ENCODE assay signal across 12 cellular contexts in the genomic region with DNA sequence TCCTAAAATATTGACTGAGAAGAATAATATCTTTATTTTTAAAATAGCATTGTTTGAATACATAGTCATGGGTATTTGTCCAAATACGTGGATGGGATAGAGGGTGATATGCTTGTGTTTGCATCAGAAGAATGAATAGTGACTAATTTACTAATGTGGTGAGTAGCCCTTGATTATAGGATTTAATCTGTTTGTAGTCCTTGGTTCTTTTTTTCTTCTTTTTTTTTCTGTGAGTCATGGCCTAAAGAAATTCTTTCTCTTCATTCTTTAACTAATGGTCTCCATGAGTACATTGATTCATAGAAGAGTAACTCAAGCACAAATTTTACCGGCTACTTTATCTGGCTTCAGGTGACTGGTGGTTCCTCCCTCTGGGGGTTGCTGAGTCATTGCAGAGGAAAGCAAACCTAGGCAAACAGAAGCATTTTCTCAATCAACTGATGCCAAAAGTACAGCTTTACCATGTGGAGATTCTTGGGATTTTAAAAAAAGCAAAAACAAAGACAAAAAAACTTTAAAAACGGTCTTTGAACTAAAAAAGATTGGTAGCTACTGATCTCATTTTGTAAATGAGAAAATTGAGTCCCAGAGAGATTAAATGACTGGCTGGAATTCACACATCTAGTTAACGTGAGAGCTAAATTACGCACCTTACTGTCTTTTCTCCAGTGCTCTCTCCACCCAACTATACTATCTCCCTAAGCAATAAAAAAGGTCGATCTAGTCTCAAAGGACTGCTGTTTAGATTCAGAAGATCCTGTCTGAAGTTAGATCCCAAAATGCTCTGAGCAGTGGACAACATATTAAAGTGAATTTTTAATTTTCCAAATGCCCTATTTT. TPM values are rescaled to one million over a fixed set of nuclear protein-coding genes. Genes with fewer than 3 reads are reported as not detected.
A peak's percentile ranks its signal among the peaks of the same experiment; 100 is the strongest.
DNase-seq lines count a peak whose midpoint lies in the region; ATAC-seq and TF ChIP-seq lines count a peak whose summit lies in the region.
"Had no signal": no experiment of that assay in that cellular context is flagged by ENCODE, and none has a peak within 500 bp of the region (broad histone marks: within the 10 kb centered on the region; RNA-seq: fewer than 3 reads in every experiment).

No MANE protein-coding gene starts in this region.

- H3K4me3 ChIP-seq in naive thymus-derived CD4-positive, alpha-beta T cell (ENCODE audit: low read length) = no peak overlapping the region
- no peak overlapping the region for H3K4me3 ChIP-seq in mucosa of descending colon
- H3K4me3 ChIP-seq: upper lobe of left lung had no signal

- peak overlapping the region in 5 of 9 donors; percentile 22 to 75 (median 32) for H3K27ac Mint-ChIP-seq in naive thymus-derived CD4-positive, alpha-beta T cell

- no peak overlapping the region for H3K4me3 Mint-ChIP-seq in naive thymus-derived CD4-positive, alpha-beta T cell

- no peaks in the 10 kb centered on the region for H3K36me3 ChIP-seq in naive thymus-derived CD4-positive, alpha-beta T cell (ENCODE audit: control insufficient read depth in 2 of 3, insufficient read depth in 3 of 3, low read length in 3 of 3)
- H3K36me3 ChIP-seq in mucosa of descending colon (ENCODE audit: low read depth) = no peaks in the 10 kb centered on the region
- H3K36me3 ChIP-seq: upper lobe of left lung had no signal

- H3K9me3 ChIP-seq in naive thymus-derived CD4-positive, alpha-beta T cell (ENCODE audit: control insufficient read depth in 2 of 3, low read length in 3 of 3) = no peaks in the 10 kb centered on the region
- no peaks in the 10 kb centered on the region for H3K9me3 ChIP-seq in mucosa of descending colon
- H3K9me3 ChIP-seq: upper lobe of left lung had no signal

- intact Hi-C loops in naive thymus-derived CD4-positive, alpha-beta T cell (cut with micrococcal nuclease) = loop anchor here in 1 of 2 donors (5.0 kb wide), 1 partner anchor 50 kb away; no protein-coding TSS in a partner anchor
- intact Hi-C loops in mucosa of descending colon (cut with DNase I, micrococcal nuclease) = no loop called here

- H3K36me3 Mint-ChIP-seq in naive thymus-derived CD4-positive, alpha-beta T cell = peaks cover 0 to 51% (median 41%) of the 10 kb centered on the region in 5 donors

- no peak overlapping the region for H3K27ac ChIP-seq in naive thymus-derived CD4-positive, alpha-beta T cell (ENCODE audit: low read depth, low read length)
- H3K27ac ChIP-seq: upper lobe of left lung, VCaP had no signal

- ATAC-seq in naive thymus-derived CD4-positive, alpha-beta T cell = no peak
- ATAC-seq in mucosa of descending colon (no peak), HG02759 (IDR thresholded peaks at IDR 0.05; ENCODE audit: unreplicated experiment) (no peak), HG03520 (IDR thresholded peaks at IDR 0.05; ENCODE audit: unreplicated experiment) (no peak)
- ATAC-seq: left ventricle myocardium superior had no signal

- DNase-seq in ELF-1 (ENCODE audit: low read depth, low spot score) (peak; percentile 38), NCI-H146 (lab: John Stamatoyannopoulos, UW) (peak; percentile 54), dermis microvascular lymphatic vessel endothelial cell (ENCODE audit: low read depth in 2 of 2) (peak; percentile 31 to 43), mucosa of descending colon (no peak)
- no peak for DNase-seq in naive thymus-derived CD4-positive, alpha-beta T cell
- DNase-seq in activated CD4-positive, alpha-beta T cell treated with anti-CD3 and anti-CD28 coated beads, Interleukin-2, amount 50 U/mL, for 4 hours = no peak
- DNase-seq: amygdala, left ventricle myocardium superior, upper lobe of left lung had no signal

- no peaks in the 10 kb centered on the region for H3K4me1 ChIP-seq in naive thymus-derived CD4-positive, alpha-beta T cell (ENCODE audit: control insufficient read depth in 2 of 2, insufficient read depth in 2 of 2, low read length in 2 of 2)
- H3K4me1 ChIP-seq in mucosa of descending colon (ENCODE audit: low read depth) = no peaks in the 10 kb centered on the region
- H3K4me1 ChIP-seq: upper lobe of left lung had no signal

- peaks cover 0 to 15% (median 1%) of the 10 kb centered on the region in 11 donors for H3K9me3 Mint-ChIP-seq in naive thymus-derived CD4-positive, alpha-beta T cell

- no peaks in the 10 kb centered on the region for H3K27me3 Mint-ChIP-seq in naive thymus-derived CD4-positive, alpha-beta T cell

- peaks cover 0 to 44% (median 18%) of the 10 kb centered on the region in 7 donors for H3K4me1 Mint-ChIP-seq in naive thymus-derived CD4-positive, alpha-beta T cell

- POLR2A ChIA-PET in naive thymus-derived CD4-positive, alpha-beta T cell (lab: Charles Lee) = interaction anchor here (0.6 to 1.2 kb wide), 2 partner anchors 11 to 15 kb away, joined by 3 to 4 read pairs; no protein-coding TSS in a partner anchor

- no peaks in the 10 kb centered on the region for H3K27me3 ChIP-seq in naive thymus-derived CD4-positive, alpha-beta T cell (ENCODE audit: control insufficient read depth in 2 of 2, insufficient read depth in 2 of 2, low read length in 2 of 2)
- H3K27me3 ChIP-seq: upper lobe of left lung had no signal

- no peak for TF ChIP-seq CTCF in mucosa of descending colon (IDR thresholded peaks at IDR 0.05)

- CTCF ChIA-PET in naive thymus-derived CD4-positive, alpha-beta T cell (lab: Charles Lee) = no interaction called here

RNA-seq across cellular contexts. Expression of a gene that starts 40.5 kb away (rescaled TPM):
- total RNA-seq in dermis microvascular lymphatic vessel endothelial cell (13.3 and 39.7 TPM in 2 replicates), mucosa of descending colon (1 to 10 TPM in 1 of 3 donors, under 1 TPM in 2; 0.51 to 3.0 (median 0.84) TPM)
- 10 to 100 TPM in 4 of 5 experiments, 1 to 10 TPM in 1; 1.7 to 59.4 (median 41.0) TPM for total RNA-seq in naive thymus-derived CD4-positive, alpha-beta T cell
- 10 to 100 TPM; 80.1 to 82.1 TPM for polyA plus RNA-seq in naive thymus-derived CD4-positive, alpha-beta T cell

Comparison
In these comparisons a context has a peak if more than half of its experiments do, and no peak if none do; other contexts are left out.
1. DNase-seq: peak in ELF-1 (single experiment), NCI-H146 (single experiment) and dermis microvascular lymphatic vessel endothelial cell (2 of 2); none in naive thymus-derived CD4-positive, alpha-beta T cell (0 of 9), mucosa of descending colon (0 of 3) and activated CD4-positive, alpha-beta T cell treated with anti-CD3 and anti-CD28 coated beads, Interleukin-2, amount 50 U/mL, for 4 hours (0 of 2).